24 cellular contexts compared by ENCODE assay signal in genomic region chr21:29157084-29157483, GRCh38. TPM values are rescaled to one million over a fixed set of nuclear protein-coding genes. Genes with fewer than 3 reads are reported as not detected.
"Had no signal": no experiment of that assay in that cellular context is flagged by ENCODE, and none has a peak within 500 bp of the region (broad histone marks: within the 10 kb centered on the region; RNA-seq: fewer than 3 reads in every experiment).

No MANE protein-coding gene starts in this region.

- H3K4me1 Mint-ChIP-seq: naive thymus-derived CD8-positive, alpha-beta T cell; stimulated activated naive B cell treated with anti-CD40 and anti-IgM and Interleukin-4, amounts not matched to agents 10 μg/mL and 1 μg/mL and 100 μg/mL, for 72 hours; stimulated activated naive CD8-positive, alpha-beta T cell treated with anti-CD3 and anti-CD28 coated beads, Interleukin-15, amount 100 ng/mL, for 72 hours had no signal

- H3K4me1 ChIP-seq: testis, tibial nerve, upper lobe of right lung had no signal

- ATAC-seq: left cardiac atrium; naive thymus-derived CD8-positive, alpha-beta T cell; stimulated activated naive B cell treated with anti-CD40 and anti-IgM and Interleukin-4, amounts not matched to agents 10 μg/mL and 1 μg/mL and 100 μg/mL, for 72 hours; stimulated activated naive CD8-positive, alpha-beta T cell treated with anti-CD3 and anti-CD28 coated beads, Interleukin-15, amount 100 ng/mL, for 72 hours; upper lobe of right lung had no signal

- H3K4me3 Mint-ChIP-seq: naive thymus-derived CD8-positive, alpha-beta T cell; stimulated activated naive B cell treated with anti-CD40 and anti-IgM and Interleukin-4, amounts not matched to agents 10 μg/mL and 1 μg/mL and 100 μg/mL, for 72 hours; stimulated activated naive CD8-positive, alpha-beta T cell treated with anti-CD3 and anti-CD28 coated beads, Interleukin-15, amount 100 ng/mL, for 72 hours had no signal

- H3K27me3 ChIP-seq: dorsolateral prefrontal cortex, hepatocyte, right atrium auricular region, sigmoid colon, testis, tibial nerve, upper lobe of right lung, vagina had no signal

- H3K9me3 Mint-ChIP-seq: naive thymus-derived CD8-positive, alpha-beta T cell; stimulated activated naive B cell treated with anti-CD40 and anti-IgM and Interleukin-4, amounts not matched to agents 10 μg/mL and 1 μg/mL and 100 μg/mL, for 72 hours; stimulated activated naive CD8-positive, alpha-beta T cell treated with anti-CD3 and anti-CD28 coated beads, Interleukin-15, amount 100 ng/mL, for 72 hours had no signal

- DNase-seq: dorsolateral prefrontal cortex; effector CD8-positive, alpha-beta T cell; foreskin melanocyte; head of caudate nucleus; kidney; left cardiac atrium; left ventricle myocardium inferior; mesendoderm; naive thymus-derived CD8-positive, alpha-beta T cell; posterior cingulate gyrus; sigmoid colon; stimulated activated CD4-positive, alpha-beta T cell treated with anti-CD3 and anti-CD28 coated beads, Interleukin-2, amount 100 ng/mL, for 24 hours; stimulated activated CD4-positive, alpha-beta T cell treated with anti-CD3 and anti-CD28 coated beads, Interleukin-4, amount 100 ng/mL, for 4 hours; stimulated activated naive B cell treated with anti-CD40 and anti-IgM and Interleukin-4, amounts not matched to agents 10 μg/mL and 1 μg/mL and 100 μg/mL, for 72 hours; stimulated activated naive CD8-positive, alpha-beta T cell treated with anti-CD3 and anti-CD28 coated beads, Interleukin-15, amount 100 ng/mL, for 72 hours; testis; upper lobe of right lung had no signal

- H3K27me3 Mint-ChIP-seq: stimulated activated naive B cell treated with anti-CD40 and anti-IgM and Interleukin-4, amounts not matched to agents 10 μg/mL and 1 μg/mL and 100 μg/mL, for 72 hours had no signal

- H3K27ac ChIP-seq: dorsolateral prefrontal cortex, hepatocyte, left ventricle myocardium inferior, right atrium auricular region, sigmoid colon, skin epidermis, testis, tibial nerve, upper lobe of right lung, vagina had no signal

- H3K27ac Mint-ChIP-seq: naive thymus-derived CD8-positive, alpha-beta T cell; stimulated activated naive B cell treated with anti-CD40 and anti-IgM and Interleukin-4, amounts not matched to agents 10 μg/mL and 1 μg/mL and 100 μg/mL, for 72 hours; stimulated activated naive CD8-positive, alpha-beta T cell treated with anti-CD3 and anti-CD28 coated beads, Interleukin-15, amount 100 ng/mL, for 72 hours had no signal

- H3K4me3 ChIP-seq: dorsolateral prefrontal cortex, hepatocyte, left ventricle myocardium inferior, lung, right atrium auricular region, sigmoid colon, skin epidermis, testis, tibial nerve, upper lobe of right lung, vagina had no signal

- H3K36me3 ChIP-seq: left ventricle myocardium inferior, right atrium auricular region, sigmoid colon, tibial nerve, upper lobe of right lung, vagina had no signal

- H3K9me3 ChIP-seq: left ventricle myocardium inferior, right atrium auricular region, sigmoid colon, testis, tibial nerve, upper lobe of right lung, vagina had no signal

RNA-seq across cellular contexts. Expression of gene MAP3K7CL, which starts 26.6 kb away (rescaled TPM):
- total RNA-seq: hepatocyte had no signal
- polyA plus RNA-seq: neural cell had no signal
